ENCODE assay signal across 8 cellular contexts in genomic region chr6:40550096-40550731, GRCh38. TPM values are rescaled to one million over a fixed set of nuclear protein-coding genes. Genes with fewer than 3 reads are reported as not detected.
A peak's percentile ranks its signal among the peaks of the same experiment; 100 is the strongest.
DNase-seq lines count a peak whose midpoint lies in the region; ATAC-seq and TF ChIP-seq lines count a peak whose summit lies in the region.

No MANE protein-coding gene starts in this region.

- POLR2A ChIA-PET in activated naive CD8-positive, alpha-beta T cell treated with anti-CD3 and anti-CD28 coated beads, Interleukin-2, amount 10 ng/mL, durations not matched to agents 7 days and 5 days (lab: Charles Lee) = no interaction called here

- H3K27ac ChIP-seq in MM.1S (ENCODE audit: low read length) = no peak overlapping the region

- no peaks in the 10 kb centered on the region for H3K4me1 Mint-ChIP-seq in activated naive CD8-positive, alpha-beta T cell treated with anti-CD3 and anti-CD28 coated beads, Interleukin-2, amount 10 ng/mL, durations not matched to agents 7 days and 5 days
- H3K4me1 Mint-ChIP-seq in activated naive CD8-positive, alpha-beta T cell treated with anti-CD3 and anti-CD28 coated beads for 36 hours = no peaks in the 10 kb centered on the region
- no peaks in the 10 kb centered on the region for H3K4me1 Mint-ChIP-seq in activated T-helper 2 cell treated with anti-CD3 and anti-CD28 coated beads, Interferon-gamma antibody, Interleukin-2, Interleukin-4, amounts not matched to agents 10 μg/mL and 5 μg/mL and 100 μg/mL, durations not matched to agents 14 hours and 24 hours and 36 hours (ENCODE audit: low read depth)
- H3K4me1 Mint-ChIP-seq in immature natural killer cell = peaks cover 0 to 7% of the 10 kb centered on the region in 2 donors
- H3K4me1 Mint-ChIP-seq in type B pancreatic cell (ENCODE audit: unreplicated experiment) = no peaks in the 10 kb centered on the region

- DNase-seq in activated naive CD8-positive, alpha-beta T cell treated with anti-CD3 and anti-CD28 coated beads, Interleukin-2, amount 10 ng/mL, durations not matched to agents 7 days and 5 days = no peak
- DNase-seq in activated naive CD8-positive, alpha-beta T cell treated with anti-CD3 and anti-CD28 coated beads for 36 hours = no peak
- DNase-seq in MM.1S (peak; percentile 12), immature natural killer cell (peak; percentile 31 to 46 (median 36)), type B pancreatic cell (ENCODE audit: extremely low spot score, unreplicated experiment) (no peak)
- peak; percentile 12 for DNase-seq in activated T-helper 2 cell treated with anti-CD3 and anti-CD28 coated beads, Interferon-gamma antibody, Interleukin-2, Interleukin-4, amounts not matched to agents 10 μg/mL and 5 μg/mL and 100 μg/mL, durations not matched to agents 14 hours and 24 hours and 36 hours (ENCODE audit: low spot score)

- H3K36me3 Mint-ChIP-seq in activated naive CD8-positive, alpha-beta T cell treated with anti-CD3 and anti-CD28 coated beads, Interleukin-2, amount 10 ng/mL, durations not matched to agents 7 days and 5 days = no peaks in the 10 kb centered on the region
- H3K36me3 Mint-ChIP-seq in activated naive CD8-positive, alpha-beta T cell treated with anti-CD3 and anti-CD28 coated beads for 36 hours = no peaks in the 10 kb centered on the region
- H3K36me3 Mint-ChIP-seq in activated T-helper 2 cell treated with anti-CD3 and anti-CD28 coated beads, Interferon-gamma antibody, Interleukin-2, Interleukin-4, amounts not matched to agents 10 μg/mL and 5 μg/mL and 100 μg/mL, durations not matched to agents 14 hours and 24 hours and 36 hours (ENCODE audit: low read depth) = no peaks in the 10 kb centered on the region
- no peaks in the 10 kb centered on the region for H3K36me3 Mint-ChIP-seq in immature natural killer cell
- H3K36me3 Mint-ChIP-seq in type B pancreatic cell = no peaks in the 10 kb centered on the region

- H3K36me3 ChIP-seq in MM.1S (replicated peaks; ENCODE audit: insufficient read depth, low read length) = no peaks in the 10 kb centered on the region

- no peak overlapping the region for H2AFZ ChIP-seq in MM.1S (ENCODE audit: low read length)

- peaks cover 16% of the 10 kb centered on the region for H3K27me3 Mint-ChIP-seq in activated naive CD8-positive, alpha-beta T cell treated with anti-CD3 and anti-CD28 coated beads, Interleukin-2, amount 10 ng/mL, durations not matched to agents 7 days and 5 days
- H3K27me3 Mint-ChIP-seq in activated naive CD8-positive, alpha-beta T cell treated with anti-CD3 and anti-CD28 coated beads for 36 hours = peaks cover 3% of the 10 kb centered on the region
- peaks cover 4% of the 10 kb centered on the region for H3K27me3 Mint-ChIP-seq in activated T-helper 2 cell treated with anti-CD3 and anti-CD28 coated beads, Interferon-gamma antibody, Interleukin-2, Interleukin-4, amounts not matched to agents 10 μg/mL and 5 μg/mL and 100 μg/mL, durations not matched to agents 14 hours and 24 hours and 36 hours (ENCODE audit: low read depth)
- H3K27me3 Mint-ChIP-seq in immature natural killer cell (ENCODE audit: low read depth in 3 of 3) (peaks cover 0 to 4% (median 0%) of the 10 kb centered on the region in 3 donors), type B pancreatic cell (peaks cover 8% of the 10 kb centered on the region)

- no peak overlapping the region for H3K4me3 ChIP-seq in MM.1S (ENCODE audit: low read length)

- no peak overlapping the region for H3K4me2 ChIP-seq in MM.1S (ENCODE audit: low read depth, low read length)

- H3K9ac ChIP-seq in MM.1S (ENCODE audit: low read length) = no peak overlapping the region

- peak; percentile 42 for TF ChIP-seq CTCF in MM.1S (IDR thresholded peaks at IDR 0.05; ENCODE audit: low read length)
- TF ChIP-seq CTCF in type B pancreatic cell (conservative IDR thresholded peaks at IDR 0.05) = peak; percentile 79

- H3K27me3 ChIP-seq in MM.1S (replicated peaks; ENCODE audit: insufficient read depth, low read length) = no peaks in the 10 kb centered on the region

- no peaks in the 10 kb centered on the region for H3K79me2 ChIP-seq in MM.1S (ENCODE audit: low read length)

- no peaks in the 10 kb centered on the region for H3K9me3 ChIP-seq in MM.1S (replicated peaks; ENCODE audit: insufficient read depth, low read length)

- no peaks in the 10 kb centered on the region for H3K9me2 ChIP-seq in MM.1S (replicated peaks; ENCODE audit: insufficient read depth, low read length)

- ATAC-seq in activated naive CD8-positive, alpha-beta T cell treated with anti-CD3 and anti-CD28 coated beads, Interleukin-2, amount 10 ng/mL, durations not matched to agents 7 days and 5 days (ENCODE audit: low read depth) = peak; percentile 63
- ATAC-seq in GM19035 (IDR thresholded peaks at IDR 0.05; ENCODE audit: unreplicated experiment) (no peak), GM18870 (IDR thresholded peaks at IDR 0.05; ENCODE audit: unreplicated experiment) (no peak)

- no peaks in the 10 kb centered on the region for H3F3A ChIP-seq in MM.1S (ENCODE audit: insufficient read depth, low read length)

- no peak overlapping the region for H3K4me3 Mint-ChIP-seq in activated naive CD8-positive, alpha-beta T cell treated with anti-CD3 and anti-CD28 coated beads, Interleukin-2, amount 10 ng/mL, durations not matched to agents 7 days and 5 days
- H3K4me3 Mint-ChIP-seq in activated naive CD8-positive, alpha-beta T cell treated with anti-CD3 and anti-CD28 coated beads for 36 hours = no peak overlapping the region
- H3K4me3 Mint-ChIP-seq in activated T-helper 2 cell treated with anti-CD3 and anti-CD28 coated beads, Interferon-gamma antibody, Interleukin-2, Interleukin-4, amounts not matched to agents 10 μg/mL and 5 μg/mL and 100 μg/mL, durations not matched to agents 14 hours and 24 hours and 36 hours (ENCODE audit: low read depth) = no peak overlapping the region
- no peak overlapping the region for H3K4me3 Mint-ChIP-seq in immature natural killer cell
- no peak overlapping the region for H3K4me3 Mint-ChIP-seq in type B pancreatic cell

- H4K20me1 ChIP-seq in MM.1S (ENCODE audit: insufficient read depth, low read length) = no peaks in the 10 kb centered on the region

- intact Hi-C loops in activated T-helper 2 cell treated with anti-CD3 and anti-CD28 coated beads, Interferon-gamma antibody, Interleukin-2, Interleukin-4, amounts not matched to agents 10 μg/mL and 5 μg/mL and 100 μg/mL, durations not matched to agents 14 hours and 24 hours and 36 hours (cut with micrococcal nuclease) = loop anchor here (5.0 kb wide), 1 partner anchor 362 kb away; no protein-coding TSS in a partner anchor

- no peak overlapping the region for H3K27ac Mint-ChIP-seq in activated naive CD8-positive, alpha-beta T cell treated with anti-CD3 and anti-CD28 coated beads, Interleukin-2, amount 10 ng/mL, durations not matched to agents 7 days and 5 days
- no peak overlapping the region for H3K27ac Mint-ChIP-seq in activated naive CD8-positive, alpha-beta T cell treated with anti-CD3 and anti-CD28 coated beads for 36 hours
- no peak overlapping the region for H3K27ac Mint-ChIP-seq in activated T-helper 2 cell treated with anti-CD3 and anti-CD28 coated beads, Interferon-gamma antibody, Interleukin-2, Interleukin-4, amounts not matched to agents 10 μg/mL and 5 μg/mL and 100 μg/mL, durations not matched to agents 14 hours and 24 hours and 36 hours
- H3K27ac Mint-ChIP-seq in immature natural killer cell (no peak overlapping the region), type B pancreatic cell (no peak overlapping the region)

- H3K9me3 Mint-ChIP-seq in activated naive CD8-positive, alpha-beta T cell treated with anti-CD3 and anti-CD28 coated beads, Interleukin-2, amount 10 ng/mL, durations not matched to agents 7 days and 5 days = no peaks in the 10 kb centered on the region
- H3K9me3 Mint-ChIP-seq in activated naive CD8-positive, alpha-beta T cell treated with anti-CD3 and anti-CD28 coated beads for 36 hours = no peaks in the 10 kb centered on the region
- H3K9me3 Mint-ChIP-seq in activated T-helper 2 cell treated with anti-CD3 and anti-CD28 coated beads, Interferon-gamma antibody, Interleukin-2, Interleukin-4, amounts not matched to agents 10 μg/mL and 5 μg/mL and 100 μg/mL, durations not matched to agents 14 hours and 24 hours and 36 hours = no peaks in the 10 kb centered on the region
- H3K9me3 Mint-ChIP-seq in immature natural killer cell (peaks cover 0 to 1% (median 0%) of the 10 kb centered on the region in 6 donors), type B pancreatic cell (no peaks in the 10 kb centered on the region)

- no peaks in the 10 kb centered on the region for H3K4me1 ChIP-seq in MM.1S (ENCODE audit: low read length)

RNA-seq across cellular contexts. Expression of gene LRFN2, which starts 37.0 kb away (rescaled TPM):
- not detected for total RNA-seq in activated naive CD8-positive, alpha-beta T cell treated with anti-CD3 and anti-CD28 coated beads, Interleukin-2, amount 10 ng/mL, durations not matched to agents 7 days and 5 days
- total RNA-seq in activated naive CD8-positive, alpha-beta T cell treated with anti-CD3 and anti-CD28 coated beads for 36 hours = not detected
- total RNA-seq in activated T-helper 2 cell treated with anti-CD3 and anti-CD28 coated beads, Interferon-gamma antibody, Interleukin-2, Interleukin-4, amounts not matched to agents 10 μg/mL and 5 μg/mL and 100 μg/mL, durations not matched to agents 14 hours and 24 hours and 36 hours = not detected in 2 replicates
- polyA plus RNA-seq in immature natural killer cell = 1 to 10 TPM in 1 of 3 donors, under 1 TPM in 2; 0.67 to 1.8 (median 0.87) TPM
- 1.1 and 3.4 TPM in 2 replicates for total RNA-seq in type B pancreatic cell (ENCODE audit: low replicate concordance)

Comparison
In these comparisons a context has a peak if more than half of its experiments do, and no peak if none do; other contexts are left out.
1. DNase-seq: peak in MM.1S (single experiment), activated T-helper 2 cell treated with anti-CD3 and anti-CD28 coated beads, Interferon-gamma antibody, Interleukin-2, Interleukin-4, amounts not matched to agents 10 μg/mL and 5 μg/mL and 100 μg/mL, durations not matched to agents 14 hours and 24 hours and 36 hours (single experiment) and immature natural killer cell (3 of 3); none in activated naive CD8-positive, alpha-beta T cell treated with anti-CD3 and anti-CD28 coated beads, Interleukin-2, amount 10 ng/mL, durations not matched to agents 7 days and 5 days (single experiment), activated naive CD8-positive, alpha-beta T cell treated with anti-CD3 and anti-CD28 coated beads for 36 hours (single experiment) and type B pancreatic cell (single experiment).